Comparison of ENCODE assay signal across 18 cellular contexts in genomic region chrX:31715675-31716074, GRCh38.
"Had no signal": no experiment of that assay in that cellular context is flagged by ENCODE, and none has a peak within 500 bp of the region (broad histone marks: within the 10 kb centered on the region; RNA-seq: fewer than 3 reads in every experiment).

No MANE protein-coding gene starts in this region.

- H3K4me3 ChIP-seq: cardiac muscle cell, heart left ventricle, sigmoid colon, upper lobe of right lung had no signal

- H3K4me1 ChIP-seq: foreskin keratinocyte, heart left ventricle, sigmoid colon, upper lobe of right lung had no signal

- H3K9me3 ChIP-seq: heart left ventricle, sigmoid colon, upper lobe of right lung had no signal

- H3K27ac ChIP-seq: cardiac muscle cell, foreskin keratinocyte, heart left ventricle, sigmoid colon, upper lobe of right lung had no signal

- DNase-seq: activated CD4-positive, alpha-beta T cell treated with anti-CD3 and anti-CD28 coated beads, Interleukin-2, amount 50 U/mL, for 48 hours; activated CD4-positive, CD25-positive, alpha-beta regulatory T cell treated with anti-CD3 and anti-CD28 coated beads, Interleukin-2, amount 50 U/mL, for 72 hours; activated gamma-delta T cell treated with Interleukin-2 at 50 U/mL for 16 hours; activated naive CD8-positive, alpha-beta T cell treated with anti-CD3 and anti-CD28 coated beads for 36 hours; activated T-cell treated with anti-CD3 and anti-CD28 coated beads, Interleukin-2, amount 50 U/mL, for 4 hours; foreskin keratinocyte; heart left ventricle; left ventricle myocardium superior; mesendoderm; nephron progenitor cell; sigmoid colon; stimulated activated CD4-positive, alpha-beta T cell treated with anti-CD3 and anti-CD28 coated beads, Interleukin-2, amount 100 ng/mL, for 48 hours; T-helper 2 cell; upper lobe of right lung had no signal

- ATAC-seq: activated T-cell treated with anti-CD3 and anti-CD28 coated beads, Interleukin-2, amount 50 U/mL, for 4 hours; foreskin keratinocyte; heart left ventricle; left ventricle myocardium superior; upper lobe of right lung had no signal

- FAIRE-seq: colon, endothelial cell of umbilical vein, islet of Langerhans had no signal
